ENCODE assay signal across 9 cellular contexts in genomic region chr3:105907790-105908189, GRCh38. TPM values are rescaled to one million over a fixed set of nuclear protein-coding genes. Genes with fewer than 3 reads are reported as not detected.
A peak's percentile ranks its signal among the peaks of the same experiment; 100 is the strongest.
DNase-seq lines count a peak whose midpoint lies in the region; ATAC-seq, FAIRE-seq and TF ChIP-seq lines count a peak whose summit lies in the region.
"Had no signal": no experiment of that assay in that cellular context is flagged by ENCODE, and none has a peak within 500 bp of the region (broad histone marks: within the 10 kb centered on the region; RNA-seq: fewer than 3 reads in every experiment).

No MANE protein-coding gene starts in this region.

- 46 to 70% (median 52%) methylated on average over 3 of the region's 3 CpGs for WGBS in small intestine, 3 donors

- peaks cover 7% of the 10 kb centered on the region for H3K9me3 Mint-ChIP-seq in stimulated activated naive CD8-positive, alpha-beta T cell treated with anti-CD3 and anti-CD28 coated beads, Interleukin-15, Interleukin-2, amounts not matched to agents 100 ng/mL and 50 ng/mL, for 24 hours

- H3K4me2 ChIP-seq in OCI-LY7 (ENCODE audit: low read length): no peak overlapping the region

- no peak overlapping the region for H3K27ac Mint-ChIP-seq in stimulated activated naive CD8-positive, alpha-beta T cell treated with anti-CD3 and anti-CD28 coated beads, Interleukin-15, Interleukin-2, amounts not matched to agents 100 ng/mL and 50 ng/mL, for 24 hours
- H3K27ac Mint-ChIP-seq: activated CD4-positive, alpha-beta memory T cell treated with anti-CD3 and anti-CD28 coated beads, Interleukin-2, amount 10 ng/mL, durations not matched to agents 7 days and 5 days had no signal

- no peaks in the 10 kb centered on the region; the same call in 1 of the 2 replicates for H3K9me2 ChIP-seq in OCI-LY7 (ENCODE audit: insufficient read depth, low read length)

- H4K20me1 ChIP-seq in OCI-LY7 (ENCODE audit: insufficient read depth, low read length): no peaks in the 10 kb centered on the region

- peak overlapping the region; percentile 8 for H3K4me3 Mint-ChIP-seq in stimulated activated naive CD8-positive, alpha-beta T cell treated with anti-CD3 and anti-CD28 coated beads, Interleukin-15, Interleukin-2, amounts not matched to agents 100 ng/mL and 50 ng/mL, for 24 hours
- H3K4me3 Mint-ChIP-seq: activated CD4-positive, alpha-beta memory T cell treated with anti-CD3 and anti-CD28 coated beads, Interleukin-2, amount 10 ng/mL, durations not matched to agents 7 days and 5 days had no signal

- intact Hi-C loops in OCI-LY7 (cut with micrococcal nuclease; ENCODE audit: unreplicated experiment) (no loop called here), left ventricle myocardium superior (cut with micrococcal nuclease) (no loop called here)

- H3K79me2 ChIP-seq in OCI-LY7 (ENCODE audit: insufficient read depth, low read depth, low read length): no peaks in the 10 kb centered on the region

- no TSS peak for BruUV-seq in OCI-LY7 (replicated peaks; lab: Mats Ljungman, UMichigan)

- H3K4me3 ChIP-seq in OCI-LY7 (ENCODE audit: low read depth, low read length, poor library complexity, severe bottlenecking): no peak overlapping the region
- no peak overlapping the region for H3K4me3 ChIP-seq in small intestine (ENCODE audit: low read depth in 1 of 2, low read length in 2 of 2)

- H3K4me1 Mint-ChIP-seq in stimulated activated naive CD8-positive, alpha-beta T cell treated with anti-CD3 and anti-CD28 coated beads, Interleukin-15, Interleukin-2, amounts not matched to agents 100 ng/mL and 50 ng/mL, for 24 hours (ENCODE audit: low read depth): peaks cover 15% of the 10 kb centered on the region

- FAIRE-seq in small intestine (lab: Jason Lieb, UNC): no peak

- DNase-seq in stimulated activated naive CD8-positive, alpha-beta T cell treated with anti-CD3 and anti-CD28 coated beads, Interleukin-15, Interleukin-2, amounts not matched to agents 100 U/mL and 50 U/mL, for 24 hours: no peak
- DNase-seq in OCI-LY7 (ENCODE audit: low spot score) (no peak), left ventricle myocardium superior (no peak), NCI-H82 (lab: John Stamatoyannopoulos, UW) (no peak), epidermal melanocyte (ENCODE audit: insufficient read length, low spot score) (no peak), small intestine (no peak)
- DNase-seq: activated CD4-positive, alpha-beta memory T cell treated with anti-CD3 and anti-CD28 coated beads, Interleukin-2, amount 10 ng/mL, durations not matched to agents 7 days and 5 days had no signal

- H3K27me3 Mint-ChIP-seq in stimulated activated naive CD8-positive, alpha-beta T cell treated with anti-CD3 and anti-CD28 coated beads, Interleukin-15, Interleukin-2, amounts not matched to agents 100 ng/mL and 50 ng/mL, for 24 hours: no peaks in the 10 kb centered on the region
- H3K27me3 Mint-ChIP-seq: activated CD4-positive, alpha-beta memory T cell treated with anti-CD3 and anti-CD28 coated beads, Interleukin-2, amount 10 ng/mL, durations not matched to agents 7 days and 5 days had no signal

- POLR2A ChIA-PET in OCI-LY7 (lab: Charles Lee): interaction anchor here (0.6 to 1.1 kb wide), 4 partner anchors 11 to 239 kb away, joined by 3 read pairs; no protein-coding TSS in a partner anchor

- H2AFZ ChIP-seq in OCI-LY7 (ENCODE audit: low read length): peak overlapping the region; percentile 7; the same call in 1 of the 2 replicates

- no peak for TF ChIP-seq CTCF in OCI-LY7 (conservative IDR thresholded peaks at IDR 0.05; ENCODE audit: low read length)

- no peaks in the 10 kb centered on the region for H3K27me3 ChIP-seq in small intestine (ENCODE audit: control insufficient read depth in 2 of 2, insufficient read depth in 2 of 2, low read length in 2 of 2)

- no peaks in the 10 kb centered on the region for H3K9me3 ChIP-seq in OCI-LY7 (ENCODE audit: low read length)
- no peaks in the 10 kb centered on the region for H3K9me3 ChIP-seq in small intestine (ENCODE audit: control insufficient read depth, low read depth)

- no peaks in the 10 kb centered on the region for H3K4me1 ChIP-seq in OCI-LY7 (ENCODE audit: insufficient read depth, low read length, poor library complexity, severe bottlenecking)
- H3K4me1 ChIP-seq in small intestine (ENCODE audit: control insufficient read depth in 2 of 2, insufficient read depth in 1 of 2, low read depth in 1 of 2, low read length in 1 of 2): no peaks in the 10 kb centered on the region

- CTCF ChIA-PET in OCI-LY7 (lab: Charles Lee; ENCODE audit: unreplicated experiment): no interaction called here

- no peak overlapping the region for H3K27ac ChIP-seq in OCI-LY7 (ENCODE audit: low read depth, low read length, poor library complexity, severe bottlenecking)
- H3K27ac ChIP-seq in small intestine (ENCODE audit: low read depth in 1 of 2, low read length in 1 of 2): no peak overlapping the region

- H3K36me3 ChIP-seq in OCI-LY7 (ENCODE audit: insufficient read depth, low read length) (no peaks in the 10 kb centered on the region), small intestine (ENCODE audit: control insufficient read depth in 2 of 2, insufficient read depth in 2 of 2, low read length in 2 of 2) (no peaks in the 10 kb centered on the region)

- ATAC-seq in stimulated activated naive CD8-positive, alpha-beta T cell treated with anti-CD3 and anti-CD28 coated beads, Interleukin-15, Interleukin-2, amounts not matched to agents 100 U/mL and 50 U/mL, for 24 hours: no peak
- ATAC-seq in left ventricle myocardium superior (peak; percentile 27), GM19324 (IDR thresholded peaks at IDR 0.05; ENCODE audit: low FRiP score, unreplicated experiment) (no peak)

- H3K36me3 Mint-ChIP-seq in stimulated activated naive CD8-positive, alpha-beta T cell treated with anti-CD3 and anti-CD28 coated beads, Interleukin-15, Interleukin-2, amounts not matched to agents 100 ng/mL and 50 ng/mL, for 24 hours (ENCODE audit: low read depth): no peaks in the 10 kb centered on the region

RNA-seq across cellular contexts. Expression of gene CBLB, which starts 39.0 kb away (rescaled TPM):
- 24.5 and 57.7 TPM in 2 replicates for total RNA-seq in OCI-LY7 (2014; rRNA removed; shearing (Covaris generic))
- total RNA-seq in OCI-LY7 (2022): 38.5 and 51.6 TPM in 2 replicates
- total RNA-seq in left ventricle myocardium superior: 60.3 TPM
- 10 to 100 TPM in 1 of 3 donors, 1 to 10 TPM in 2; 8.8 to 16.3 (median 9.5) TPM for polyA plus RNA-seq in small intestine
